8 cellular contexts compared by ENCODE assay signal in genomic region chr19:37077615-37077928, GRCh38. TPM values are rescaled to one million over a fixed set of nuclear protein-coding genes. Genes with fewer than 3 reads are reported as not detected.
DNase-seq lines count a peak whose midpoint lies in the region; ATAC-seq and TF ChIP-seq lines count a peak whose summit lies in the region.

No MANE protein-coding gene starts in this region.

- TF ChIP-seq CTCF in activated B cell treated with CpG ODN at 0.5 μM for 24 hours (IDR thresholded peaks at IDR 0.05): no peak
- TF ChIP-seq CTCF in hepatocyte (IDR thresholded peaks at IDR 0.05; ENCODE audit: poor library complexity): no peak
- no peak for TF ChIP-seq CTCF in spleen (IDR thresholded peaks at IDR 0.05 in 8 of 11, conservative IDR thresholded peaks at IDR 0.05 in 3 of 11)

- no peak for ATAC-seq in activated CD8-positive, alpha-beta memory T cell treated with anti-CD3 and anti-CD28 coated beads, Interleukin-2, amount 10 ng/mL, durations not matched to agents 7 days and 5 days
- no peak for ATAC-seq in activated B cell treated with CpG ODN at 0.5 μM for 24 hours (ENCODE audit: low read depth)
- ATAC-seq in GM18861 (IDR thresholded peaks at IDR 0.05; ENCODE audit: unreplicated experiment): no peak
- no peak for ATAC-seq in GM18867 (IDR thresholded peaks at IDR 0.05; ENCODE audit: unreplicated experiment)

- peaks cover 21% of the 10 kb centered on the region for H3K4me1 Mint-ChIP-seq in activated CD8-positive, alpha-beta memory T cell treated with anti-CD3 and anti-CD28 coated beads, Interleukin-2, amount 10 ng/mL, durations not matched to agents 7 days and 5 days
- H3K4me1 Mint-ChIP-seq in activated B cell treated with CpG ODN at 0.5 μM for 24 hours: peaks cover 32% of the 10 kb centered on the region

- no peaks in the 10 kb centered on the region for H3K36me3 ChIP-seq in hepatocyte (replicated peaks; ENCODE audit: insufficient read depth, low read depth)
- H3K36me3 ChIP-seq in spleen: peaks cover 0 to 16% (median 8%) of the 10 kb centered on the region in 6 donors

- H3K79me2 ChIP-seq in hepatocyte: peaks cover 42% of the 10 kb centered on the region

- TF ChIP-seq POLR2A in spleen (IDR thresholded peaks at IDR 0.05): no peak

- H3K27ac Mint-ChIP-seq in activated CD8-positive, alpha-beta memory T cell treated with anti-CD3 and anti-CD28 coated beads, Interleukin-2, amount 10 ng/mL, durations not matched to agents 7 days and 5 days: peak overlapping the region; percentile 94
- peak overlapping the region; percentile 92 for H3K27ac Mint-ChIP-seq in activated B cell treated with CpG ODN at 0.5 μM for 24 hours

- peak overlapping the region; percentile 73 for H2AFZ ChIP-seq in hepatocyte

- 16% methylated on average over 6 of the region's 6 CpGs for WGBS in hepatocyte (ENCODE audit: low lambda C conversion rate, missing lambda C conversion rate)
- WGBS in spleen, 5 donors: 0 to 3% (median 3%) methylated on average over 6 of the region's 6 CpGs

- CTCF ChIA-PET in activated CD8-positive, alpha-beta memory T cell treated with anti-CD3 and anti-CD28 coated beads, Interleukin-2, amount 10 ng/mL, durations not matched to agents 7 days and 5 days (lab: Charles Lee): interaction anchor here (1.2 to 1.3 kb wide), 3 partner anchors 104 to 863 kb away, joined by 3 to 5 read pairs (median 4); partner anchors contain the start of genes ZNF146 and ZNF565
- CTCF ChIA-PET in activated B cell treated with CpG ODN at 0.5 μM for 24 hours (lab: Charles Lee): no interaction called here

- H3K4me3 ChIP-seq in hepatocyte (peak overlapping the region; percentile 59), spleen (peak overlapping the region; percentile 74 to 97 (median 84))

- H3K4me1 ChIP-seq in hepatocyte (ENCODE audit: insufficient read depth) (peaks cover 6% of the 10 kb centered on the region), spleen (peaks cover 6 to 29% (median 17%) of the 10 kb centered on the region in 6 donors)

- H3K27ac ChIP-seq in hepatocyte (peak overlapping the region; percentile 77), spleen (peak overlapping the region; percentile 80 to 91 (median 88))

- H3K4me2 ChIP-seq in hepatocyte: peak overlapping the region; percentile 75

- H3K9me3 ChIP-seq in hepatocyte (ENCODE audit: low read depth) (peaks cover 9% of the 10 kb centered on the region), spleen (peaks cover 8 to 41% (median 29%) of the 10 kb centered on the region in 8 donors)

- no peaks in the 10 kb centered on the region for H3K27me3 Mint-ChIP-seq in activated CD8-positive, alpha-beta memory T cell treated with anti-CD3 and anti-CD28 coated beads, Interleukin-2, amount 10 ng/mL, durations not matched to agents 7 days and 5 days
- H3K27me3 Mint-ChIP-seq in activated B cell treated with CpG ODN at 0.5 μM for 24 hours: no peaks in the 10 kb centered on the region

- no peaks in the 10 kb centered on the region for H3K9me2 ChIP-seq in hepatocyte (replicated peaks; ENCODE audit: insufficient read depth)

- H3K4me3 Mint-ChIP-seq in activated CD8-positive, alpha-beta memory T cell treated with anti-CD3 and anti-CD28 coated beads, Interleukin-2, amount 10 ng/mL, durations not matched to agents 7 days and 5 days: peak overlapping the region; percentile 94
- H3K4me3 Mint-ChIP-seq in activated B cell treated with CpG ODN at 0.5 μM for 24 hours: peak overlapping the region; percentile 97

- intact Hi-C loops in activated B cell treated with CpG ODN at 0.5 μM for 24 hours (cut with micrococcal nuclease) (loop anchor here (5.0 kb wide), 2 partner anchors 745 to 860 kb away; partner anchors contain the start of gene ZNF146), spleen (cut with DNase I; ENCODE audit: low total_unique reads) (no loop called here)

- H3K9me3 Mint-ChIP-seq in activated CD8-positive, alpha-beta memory T cell treated with anti-CD3 and anti-CD28 coated beads, Interleukin-2, amount 10 ng/mL, durations not matched to agents 7 days and 5 days (ENCODE audit: low read depth): peaks cover 18% of the 10 kb centered on the region
- H3K9me3 Mint-ChIP-seq in activated B cell treated with CpG ODN at 0.5 μM for 24 hours: peaks cover 10% of the 10 kb centered on the region

- POLR2A ChIA-PET in activated B cell treated with CpG ODN at 0.5 μM for 24 hours (lab: Charles Lee): interaction anchor here (0.6 to 2.1 kb wide), 19 partner anchors 95 to 963 kb away, joined by 3 to 13 read pairs (median 4); partner anchors contain the start of genes POLR2I, ZFP82, ZNF146 and ZNF260

- H3K27me3 ChIP-seq in hepatocyte: no peaks in the 10 kb centered on the region
- H3K27me3 ChIP-seq in spleen (replicated peaks in 1 of 7): no peaks in the 10 kb centered on the region

- no peak for DNase-seq in activated CD8-positive, alpha-beta memory T cell treated with anti-CD3 and anti-CD28 coated beads, Interleukin-2, amount 10 ng/mL, durations not matched to agents 7 days and 5 days
- no peak for DNase-seq in activated CD8-positive, alpha-beta memory T cell treated with anti-CD3 and anti-CD28 coated beads for 24 hours
- DNase-seq in activated B cell treated with CpG ODN at 0.5 μM for 24 hours (no peak), hepatocyte (ENCODE audit: low spot score) (no peak), spleen (no peak)
- DNase-seq in effector CD4-positive, alpha-beta T cell: no peak

- peaks cover 41% of the 10 kb centered on the region for H3K36me3 Mint-ChIP-seq in activated CD8-positive, alpha-beta memory T cell treated with anti-CD3 and anti-CD28 coated beads, Interleukin-2, amount 10 ng/mL, durations not matched to agents 7 days and 5 days
- H3K36me3 Mint-ChIP-seq in activated B cell treated with CpG ODN at 0.5 μM for 24 hours (ENCODE audit: low read depth): peaks cover 34% of the 10 kb centered on the region

- H4K20me1 ChIP-seq in hepatocyte (ENCODE audit: insufficient read depth, poor library complexity, severe bottlenecking): no peaks in the 10 kb centered on the region

RNA-seq across cellular contexts. Expression of gene ZNF420, which starts 0.7 kb away (rescaled TPM):
- total RNA-seq in activated CD8-positive, alpha-beta memory T cell treated with anti-CD3 and anti-CD28 coated beads, Interleukin-2, amount 10 ng/mL, durations not matched to agents 7 days and 5 days: 10 to 100 TPM; 10.4 to 12.2 TPM
- 11.6 and 11.9 TPM in 2 replicates for total RNA-seq in activated B cell treated with CpG ODN at 0.5 μM for 24 hours
- total RNA-seq in hepatocyte: 12.9 and 14.8 TPM in 2 replicates
- polyA plus RNA-seq in hepatocyte: 4.9 and 6.0 TPM in 2 replicates
- total RNA-seq in spleen: 10 to 100 TPM in 6 of 7 donors, 1 to 10 TPM in 1; 8.8 to 24.3 (median 17.3) TPM
- polyA plus RNA-seq in spleen: 1 to 10 TPM; 5.3 to 7.1 (median 5.5) TPM
